ENCODE assay signal across 7 cellular contexts in genomic region chr2:135935914-135936313, GRCh38.
"Had no signal": no experiment of that assay in that cellular context is flagged by ENCODE, and none has a peak within 500 bp of the region (broad histone marks: within the 10 kb centered on the region; RNA-seq: fewer than 3 reads in every experiment).

No MANE protein-coding gene starts in this region.

- H3K4me3 Mint-ChIP-seq: HFFc6 had no signal

- DNase-seq: GOT3, H7, HFFc6, IMR-90 had no signal

- H3K4me3 ChIP-seq: HAP-1 had no signal

- H3K9me3 Mint-ChIP-seq: HFFc6 had no signal

- H3K27ac ChIP-seq: HL-60 had no signal

- ATAC-seq: HCT116 had no signal

- H3K9me3 ChIP-seq: HAP-1 had no signal

- H3K27ac Mint-ChIP-seq: HFFc6 had no signal
